In genomic region chr3:193563429-193563828, GRCh38 we compare ENCODE assay signal across 2 cellular contexts.
TF ChIP-seq lines count a peak whose summit lies in the region.

No MANE protein-coding gene starts in this region.

TF ChIP-seq in GM23338, 12 proteins besides CTCF, POLR2A, EP300 and RAD21:
- TF ChIP-seq POLR2AphosphoS5 (IDR thresholded peaks at IDR 0.05; ENCODE audit: low read depth) (no peak), JUNB (IDR thresholded peaks at IDR 0.05; ENCODE audit: unreplicated experiment) (no peak), STAT1 (IDR thresholded peaks at IDR 0.05; ENCODE audit: unreplicated experiment) (no peak), ETS1 (IDR thresholded peaks at IDR 0.05) (no peak), ZNF114 (CRISPR knock-in tag; IDR thresholded peaks at IDR 0.05) (no peak), ZNF462 (CRISPR knock-in tag; IDR thresholded peaks at IDR 0.05) (no peak), NANOG (IDR thresholded peaks at IDR 0.05; ENCODE audit: borderline replicate concordance) (no peak), EZH2phosphoT487 (IDR thresholded peaks at IDR 0.05; ENCODE audit: unreplicated experiment) (no peak), EZH2 (IDR thresholded peaks at IDR 0.05; ENCODE audit: low read depth, unreplicated experiment) (no peak), REST (IDR thresholded peaks at IDR 0.05; ENCODE audit: unreplicated experiment) (no peak), CREB1 (CRISPR knock-in tag; IDR thresholded peaks at IDR 0.05; ENCODE audit: low read depth) (no peak)
TF ChIP-seq in GM23338: peak in this region for 0.

TF ChIP-seq in K562, 482 proteins besides CTCF, POLR2A, EP300 and RAD21:
- TF ChIP-seq ZNF277 (CRISPR knock-in tag; IDR thresholded peaks at IDR 0.05; ENCODE audit: borderline replicate concordance) = no peak
- TF ChIP-seq CEBPB (tag; IDR thresholded peaks at IDR 0.05) = peak; percentile 39; the same call in 1 of the 2 replicates
